29 cellular contexts compared by ENCODE assay signal in the genomic region with DNA sequence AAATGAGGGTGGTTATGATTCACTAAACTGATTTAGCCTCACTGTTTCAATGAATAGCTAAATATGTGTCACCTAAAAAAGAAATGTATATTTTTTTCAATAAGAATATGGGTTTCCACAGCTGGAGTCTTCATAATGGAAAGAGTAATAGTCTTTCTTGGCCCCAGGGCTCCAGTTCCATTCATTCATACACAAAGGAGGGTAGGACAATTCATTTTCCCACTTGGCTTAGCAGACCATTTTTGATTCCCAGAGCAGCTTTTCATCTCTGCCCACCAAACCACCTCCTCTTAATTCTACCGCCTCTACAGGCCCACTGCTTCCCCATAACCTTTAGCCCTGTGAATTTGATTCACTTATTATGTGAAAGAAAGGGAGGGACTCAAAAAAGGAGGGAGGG.
"Had no signal": no experiment of that assay in that cellular context is flagged by ENCODE, and none has a peak within 500 bp of the region (broad histone marks: within the 10 kb centered on the region; RNA-seq: fewer than 3 reads in every experiment).

No MANE protein-coding gene starts in this region.

- H3K27me3 Mint-ChIP-seq: activated B cell treated with CpG ODN at 0.5 μM for 24 hours; dendritic cell treated with granulocyte-macrophage colony-stimulating factor and Interleukin-4, amounts not matched to agents 40 ng/mL and 50 ng/mL, for 4 days; effector memory CD8-positive, alpha-beta T cell had no signal

- H3K4me3 Mint-ChIP-seq: activated B cell treated with CpG ODN at 0.5 μM for 24 hours; activated CD8-positive, alpha-beta T cell treated with anti-CD3 and anti-CD28 coated beads for 36 hours; activated naive CD8-positive, alpha-beta T cell; activated T-cell treated with anti-CD3 and anti-CD28 coated beads, Interleukin-2, amount 50 U/mL, for 4 hours; activated T-helper 17 cell treated with anti-CD3 and anti-CD28 coated beads, Interleukin-2, amount 50 U/mL, for 72 hours; dendritic cell treated with granulocyte-macrophage colony-stimulating factor and Interleukin-4, amounts not matched to agents 40 ng/mL and 50 ng/mL, for 4 days; effector memory CD8-positive, alpha-beta T cell; T-cell; T-helper 1 cell treated with Interleukin-12 subunit alpha and Interleukin-12 subunit beta and Interleukin-4 antibody, amounts not matched to agents 30 μg/mL and 1 μg/mL, for 36 hours had no signal

- DNase-seq: activated B cell treated with CpG ODN at 0.5 μM for 24 hours; activated CD4-positive, alpha-beta T cell treated with anti-CD3 and anti-CD28 coated beads for 48 hours; activated CD4-positive, alpha-beta T cell treated with anti-CD3 and anti-CD28 coated beads, Interleukin-2, amount 50 U/mL, for 1 hour; activated CD4-positive, alpha-beta T cell treated with anti-CD3 and anti-CD28 coated beads, Interleukin-2, amount 50 U/mL, for 48 hours; activated CD8-positive, alpha-beta memory T cell treated with anti-CD3 and anti-CD28 coated beads for 24 hours; activated CD8-positive, alpha-beta T cell treated with anti-CD3 and anti-CD28 coated beads for 36 hours; activated effector memory CD4-positive, alpha-beta T cell treated with Interleukin-2 at 50 U/mL for 16 hours; activated gamma-delta T cell treated with Interleukin-2 at 50 U/mL for 16 hours; activated naive CD4-positive, alpha-beta T cell treated with anti-CD3 and anti-CD28 coated beads, Interleukin-2, amount 50 U/mL, for 16 hours; activated naive CD4-positive, alpha-beta T cell treated with Interleukin-2 at 50 U/mL for 16 hours; activated T-cell treated with anti-CD3 and anti-CD28 coated beads, Interleukin-2, amount 50 U/mL, for 4 hours; amniotic stem cell; anterior cingulate cortex; central memory CD4-positive, alpha-beta T cell; dorsolateral prefrontal cortex; effector CD4-positive, alpha-beta T cell; effector memory CD8-positive, alpha-beta T cell; esophagus squamous epithelium; heart right ventricle; T-cell; T1000; WERI-Rb-1 had no signal

- H3K9me3 Mint-ChIP-seq: activated B cell treated with CpG ODN at 0.5 μM for 24 hours; activated CD8-positive, alpha-beta T cell treated with anti-CD3 and anti-CD28 coated beads for 36 hours; activated T-cell treated with anti-CD3 and anti-CD28 coated beads, Interleukin-2, amount 50 U/mL, for 4 hours; activated T-helper 17 cell treated with anti-CD3 and anti-CD28 coated beads, Interleukin-2, amount 50 U/mL, for 72 hours; dendritic cell treated with granulocyte-macrophage colony-stimulating factor and Interleukin-4, amounts not matched to agents 40 ng/mL and 50 ng/mL, for 4 days; effector memory CD8-positive, alpha-beta T cell; T-cell; T-helper 1 cell treated with Interleukin-12 subunit alpha and Interleukin-12 subunit beta and Interleukin-4 antibody, amounts not matched to agents 30 μg/mL and 1 μg/mL, for 36 hours had no signal

- H3K4me3 ChIP-seq: coronary artery, dorsolateral prefrontal cortex, esophagus squamous epithelium, gastroesophageal sphincter, heart right ventricle had no signal

- H3K4me1 Mint-ChIP-seq: activated B cell treated with CpG ODN at 0.5 μM for 24 hours; activated T-helper 17 cell treated with anti-CD3 and anti-CD28 coated beads, Interleukin-2, amount 50 U/mL, for 72 hours; T-cell had no signal

- H3K9me3 ChIP-seq: esophagus squamous epithelium, gastroesophageal sphincter, heart right ventricle had no signal

- H3K27me3 ChIP-seq: esophagus squamous epithelium, gastroesophageal sphincter had no signal

- H3K27ac Mint-ChIP-seq: activated B cell treated with CpG ODN at 0.5 μM for 24 hours; activated CD8-positive, alpha-beta T cell treated with anti-CD3 and anti-CD28 coated beads for 36 hours; activated naive CD8-positive, alpha-beta T cell; activated T-helper 17 cell treated with anti-CD3 and anti-CD28 coated beads, Interleukin-2, amount 50 U/mL, for 72 hours; dendritic cell treated with granulocyte-macrophage colony-stimulating factor and Interleukin-4, amounts not matched to agents 40 ng/mL and 50 ng/mL, for 4 days; effector memory CD8-positive, alpha-beta T cell; T-cell; T-helper 1 cell treated with Interleukin-12 subunit alpha and Interleukin-12 subunit beta and Interleukin-4 antibody, amounts not matched to agents 30 μg/mL and 1 μg/mL, for 36 hours had no signal

- H3K4me1 ChIP-seq: esophagus squamous epithelium, gastroesophageal sphincter, heart right ventricle had no signal

- H3K27ac ChIP-seq: coronary artery, dorsolateral prefrontal cortex, epithelial cell of prostate, esophagus squamous epithelium, gastroesophageal sphincter, heart right ventricle, WERI-Rb-1 had no signal

- H3K36me3 Mint-ChIP-seq: activated naive CD8-positive, alpha-beta T cell; T-cell had no signal

- H3K36me3 ChIP-seq: esophagus squamous epithelium, gastroesophageal sphincter, heart right ventricle, WERI-Rb-1 had no signal
